In the genomic region with DNA sequence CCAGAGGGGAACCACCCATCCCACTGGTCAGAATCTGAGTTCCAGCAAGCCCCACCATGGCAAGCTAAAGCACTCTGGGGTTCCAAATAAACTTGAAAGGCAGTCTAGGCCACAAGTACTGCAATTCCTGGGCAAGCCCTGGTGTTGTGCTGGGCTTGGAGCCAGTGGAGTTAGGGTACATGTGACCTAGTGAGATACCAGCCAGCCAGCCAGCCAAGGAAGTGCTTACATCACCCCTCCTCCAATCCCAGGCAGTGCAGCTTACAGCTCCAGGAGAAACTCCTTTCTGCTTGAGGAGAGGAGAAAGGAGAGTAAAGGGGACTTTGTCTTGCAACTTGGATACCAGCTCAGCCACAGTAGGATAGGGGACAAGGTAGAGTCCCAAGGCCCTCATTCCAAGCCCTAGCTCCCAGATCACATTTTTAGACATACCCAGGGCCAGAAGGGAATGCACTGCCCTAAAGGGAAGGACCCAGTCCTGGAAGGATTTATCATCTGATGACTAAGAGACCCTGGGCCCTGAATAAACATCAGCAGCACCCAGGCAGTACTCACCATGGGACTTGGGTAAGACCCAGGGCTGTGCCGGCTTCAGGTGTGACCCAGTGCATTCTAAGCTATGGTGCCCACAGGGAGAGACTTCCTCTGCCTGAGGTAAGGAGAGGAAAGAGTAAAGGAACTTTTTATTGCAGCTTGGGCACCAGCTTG, we compare ENCODE assay signal across 8 cellular contexts.
DNase-seq lines count a peak whose midpoint lies in the region; ATAC-seq and TF ChIP-seq lines count a peak whose summit lies in the region.
"Not testable (repeated sequence)": the region's sequence is repeated elsewhere in the genome, so short reads cannot be mapped to it uniquely, and the experiment has no call there.

No MANE protein-coding gene starts in this region.

- not testable (repeated sequence) for H3K36me3 ChIP-seq in GM23248 (ENCODE audit: low read depth); mucosa of descending colon (ENCODE audit: low read depth)

- intact Hi-C loops in left cardiac atrium (cut with DNase I); mucosa of descending colon (cut with DNase I, micrococcal nuclease): not testable (repeated sequence)

- not testable (repeated sequence) for H3F3A ChIP-seq in GM23248 (ENCODE audit: insufficient read depth)

- not testable (repeated sequence) for H3K4me1 ChIP-seq in GM23248 (ENCODE audit: insufficient read depth); mucosa of descending colon (ENCODE audit: low read depth)

- not testable (repeated sequence) for H4K20me1 ChIP-seq in GM23248 (ENCODE audit: insufficient read depth)

- 94 to 100% methylated on average over 1 of the region's 1 CpG for WGBS in GM23248 (ENCODE audit: low coverage in 1 of 2, low lambda C conversion rate in 2 of 2, missing lambda C conversion rate in 2 of 2), 2 experiments

- H3K9me3 ChIP-seq in GM23248 (ENCODE audit: low read depth); mucosa of descending colon: not testable (repeated sequence)

- not testable (repeated sequence) for H3K4me2 ChIP-seq in GM23248 (ENCODE audit: unreplicated experiment)

- not testable (repeated sequence) for H3K27me3 ChIP-seq in GM23248 (replicated peaks; ENCODE audit: insufficient read depth)

- in situ Hi-C loops in GM23248 (cut with MboI), result not testable (repeated sequence)

- H2AFZ ChIP-seq in GM23248, result peak overlapping the region; percentile 44

- not testable (repeated sequence) for H3K27ac ChIP-seq in GM23248
- peak overlapping the region; percentile 48 for H3K27ac ChIP-seq in angular gyrus (ENCODE audit: low read depth, low read length)
- peak overlapping the region; percentile 95 for H3K27ac ChIP-seq in epithelial cell of prostate

- not testable (repeated sequence) for H3K79me2 ChIP-seq in GM23248 (ENCODE audit: insufficient read depth)

- peak; percentile 93 to 96 for ATAC-seq in left cardiac atrium
- ATAC-seq in mucosa of descending colon, result peak; percentile 79

- not testable (repeated sequence) for H3K9me2 ChIP-seq in GM23248 (ENCODE audit: insufficient read depth)

- peak; percentile 89 for DNase-seq in A172 (ENCODE audit: low spot score)
- peak; percentile 76 for DNase-seq in GM23248
- DNase-seq in NCI-H446 treated with DMSO at 0.1 percent for 48 hours (lab: John Stamatoyannopoulos, UW), result peak; percentile 61
- DNase-seq in epithelial cell of prostate (ENCODE audit: low read depth, low spot score), result peak; percentile 90
- peak; percentile 89 for DNase-seq in left cardiac atrium
- DNase-seq in mucosa of descending colon, result peak; percentile 52 to 54 (median 52)
- peak; percentile 48 for DNase-seq in skeletal muscle cell (ENCODE audit: low read depth)

- TF ChIP-seq CTCF in mucosa of descending colon (IDR thresholded peaks at IDR 0.05), result not testable (repeated sequence)

- H3K4me3 ChIP-seq in GM23248; mucosa of descending colon; skeletal muscle cell (ENCODE audit: low read depth, low read length): not testable (repeated sequence)

- not testable (repeated sequence) for H3K9ac ChIP-seq in GM23248
